Comparison of ENCODE assay signal across 8 cellular contexts in genomic region chr19:55623130-55623868, GRCh38. TPM values are rescaled to one million over a fixed set of nuclear protein-coding genes. Genes with fewer than 3 reads are reported as not detected.
DNase-seq lines count a peak whose midpoint lies in the region; ATAC-seq, FAIRE-seq and TF ChIP-seq lines count a peak whose summit lies in the region.

No MANE protein-coding gene starts in this region.

- peaks cover 0 to 4% (median 0%) of the 10 kb centered on the region in 3 donors for H3K27me3 Mint-ChIP-seq in naive B cell

- peaks cover 0 to 5% (median 0%) of the 10 kb centered on the region in 7 donors for H3K9me3 Mint-ChIP-seq in naive B cell

- peaks cover 4% of the 10 kb centered on the region for H3K79me2 ChIP-seq in HepG2 (ENCODE audit: insufficient read depth, low read length)

- H3K27ac ChIP-seq in HepG2 (ENCODE audit: extremely low read length, insufficient read depth, low read length) = peak overlapping the region; percentile 26
- no peak overlapping the region for H3K27ac ChIP-seq in right lobe of liver
- peak overlapping the region; percentile 94 to 98 (median 96) for H3K27ac ChIP-seq in body of pancreas
- peak overlapping the region; percentile 97 for H3K27ac ChIP-seq in vagina

- FAIRE-seq in HepG2 (lab: Jason Lieb, UNC) = no peak

- TF ChIP-seq EP300 in HepG2 (IDR thresholded peaks at IDR 0.05; ENCODE audit: low read depth in 2 of 2, low read length in 2 of 2) (no peak), HepG2 (CRISPR knock-in tag; IDR thresholded peaks at IDR 0.05; ENCODE audit: borderline replicate concordance) (no peak)

- peaks cover 14% of the 10 kb centered on the region; the same call in 1 of the 2 replicates for H4K20me1 ChIP-seq in HepG2 (ENCODE audit: insufficient read depth, low read length)

- no peak overlapping the region for H2AFZ ChIP-seq in HepG2 (ENCODE audit: low read length)

- TSS peak; percentile 59 for BruUV-seq in HepG2 (replicated peaks; lab: Mats Ljungman, UMichigan)

- peak overlapping the region; percentile 82 for H3K4me2 ChIP-seq in HepG2 (ENCODE audit: low read depth, low read length)

- H3K36me3 ChIP-seq in HepG2 (replicated peaks in 1 of 2; ENCODE audit: control insufficient read depth in 1 of 2, insufficient read depth in 2 of 2, low read length in 2 of 2) = 0 out of 5 replicates have a peak, but pooled peaks cover 0 to 3% of the 10 kb centered on the region in 2 experiments
- no peaks in the 10 kb centered on the region for H3K36me3 ChIP-seq in right lobe of liver
- H3K36me3 ChIP-seq in body of pancreas (replicated peaks in 1 of 2; ENCODE audit: insufficient read depth in 1 of 2, low read depth in 2 of 2) = peaks cover 0 to 1% of the 10 kb centered on the region in 2 donors
- H3K36me3 ChIP-seq in vagina = no peaks in the 10 kb centered on the region

- TF ChIP-seq RAD21 in HepG2 (CRISPR knock-in tag; IDR thresholded peaks at IDR 0.05) = no peak

- ATAC-seq in HepG2 (no peak), right lobe of liver (no peak), body of pancreas (no peak), naive B cell (ENCODE audit: low read depth in 2 of 2) (no peak), HG03135 (IDR thresholded peaks at IDR 0.05; ENCODE audit: unreplicated experiment) (no peak)

- H3K4me1 ChIP-seq in HepG2 (ENCODE audit: insufficient read depth, low read length) (peaks cover 32% of the 10 kb centered on the region), right lobe of liver (peaks cover 0 to 11% (median 0%) of the 10 kb centered on the region in 4 donors), body of pancreas (peaks cover 13% of the 10 kb centered on the region), vagina (peaks cover 14% of the 10 kb centered on the region)

- no peaks in the 10 kb centered on the region for H3K36me3 Mint-ChIP-seq in naive B cell

- peaks cover 12 to 31% (median 20%) of the 10 kb centered on the region in 3 donors for H3K4me1 Mint-ChIP-seq in naive B cell

- intact Hi-C loops in HepG2 (cut with micrococcal nuclease; ENCODE audit: unreplicated experiment) = no loop called here
- intact Hi-C loops in right lobe of liver (cut with DNase I) = no loop called here
- intact Hi-C loops in body of pancreas (cut with DNase I) = no loop called here
- intact Hi-C loops in vagina (cut with DNase I) = no loop called here

- in situ Hi-C loops in HepG2 (cut with HindIII; ENCODE audit: extremely low pct_ligation_motif_present, low pct_unique_long_range_greater_than_20kb) = no loop called here

- H3K27me3 ChIP-seq in HepG2 (ENCODE audit: control insufficient read depth in 1 of 2, insufficient read depth in 2 of 2, low read length in 2 of 2) (no peaks in the 10 kb centered on the region), right lobe of liver (no peaks in the 10 kb centered on the region), body of pancreas (no peaks in the 10 kb centered on the region), vagina (no peaks in the 10 kb centered on the region)

- POLR2A ChIA-PET in HepG2 (lab: Yijun Ruan, JAX) = interaction anchor here (1.6 to 2.8 kb wide), 4 partner anchors 10 to 31 kb away, joined by 8 to 23 read pairs (median 10); partner anchors contain the start of genes U2AF2 and ZNF865

- 92% methylated on average over 12 of the region's 12 CpGs for WGBS in HepG2 (ENCODE audit: low lambda C conversion rate)
- 90% methylated on average over 12 of the region's 12 CpGs for WGBS in right lobe of liver (ENCODE audit: insufficient coverage, low coverage, low lambda C conversion rate, missing lambda C conversion rate)
- 75 to 76% methylated on average over 12 of the region's 12 CpGs for WGBS in body of pancreas, 2 donors

- peak overlapping the region in 7 of 8 donors; percentile 26 to 98 (median 87) for H3K4me3 Mint-ChIP-seq in naive B cell

- TF ChIP-seq CTCF in HepG2 (CRISPR knock-in tag; IDR thresholded peaks at IDR 0.05) (no peak), right lobe of liver (IDR thresholded peaks at IDR 0.05) (no peak), body of pancreas (IDR thresholded peaks at IDR 0.05) (no peak), vagina (IDR thresholded peaks at IDR 0.05) (no peak)

- DNase-seq in HepG2 (ENCODE audit: low spot score) = no peak
- DNase-seq in right lobe of liver = no peak
- no peak for DNase-seq in body of pancreas
- no peak for DNase-seq in naive B cell
- DNase-seq in vagina (ENCODE audit: extremely low spot score in 2 of 2) = no peak
- DNase-seq in pons (ENCODE audit: low spot score) = no peak
- DNase-seq in stimulated activated CD4-positive, alpha-beta T cell treated with anti-CD3 and anti-CD28 coated beads, Interleukin-2, amount 100 ng/mL, for 48 hours = no peak

- peak overlapping the region in 4 of 6 donors; percentile 12 to 97 (median 96) for H3K27ac Mint-ChIP-seq in naive B cell

- H3K9ac ChIP-seq in HepG2 (ENCODE audit: insufficient read depth, low read depth, low read length) = no peak overlapping the region

- H3K4me3 ChIP-seq in HepG2 (replicated peaks in 1 of 3; ENCODE audit: insufficient read depth in 1 of 3, low read depth in 2 of 3, low read length in 3 of 3) = peak overlapping the region; percentile 29 to 58 (median 55); a peak in 5 of 6 replicates
- no peak overlapping the region for H3K4me3 ChIP-seq in right lobe of liver
- no peak overlapping the region for H3K4me3 ChIP-seq in body of pancreas
- no peak overlapping the region for H3K4me3 ChIP-seq in vagina

- CTCF ChIA-PET in HepG2 (lab: Yijun Ruan, JAX; ENCODE audit: low intra/inter-chr PET ratio, low total read pairs) = no interaction called here

- TF ChIP-seq POLR2A in HepG2 (IDR thresholded peaks at IDR 0.05; ENCODE audit: insufficient read depth in 1 of 2, low read depth in 2 of 2, low read length in 2 of 2) (no peak), right lobe of liver (IDR thresholded peaks at IDR 0.05) (no peak), body of pancreas (IDR thresholded peaks at IDR 0.05) (no peak), vagina (IDR thresholded peaks at IDR 0.05) (no peak)

- H3K9me3 ChIP-seq in HepG2 (ENCODE audit: low read length) (no peaks in the 10 kb centered on the region), right lobe of liver (no peaks in the 10 kb centered on the region), body of pancreas (no peaks in the 10 kb centered on the region), vagina (no peaks in the 10 kb centered on the region)

RNA-seq across cellular contexts. Expression of gene ZNF784, which starts 1.1 kb away (rescaled TPM):
- total RNA-seq in HepG2 (2016; rRNA removed; fragmentation: Illumina TruSeq; extraction: Trizol) (4.0 and 4.2 TPM in 2 replicates), right lobe of liver (1 to 10 TPM; 2.9 to 5.5 (median 4.1) TPM), body of pancreas (1 to 10 TPM; 6.9 to 9.6 TPM), vagina (5.2 TPM)
- 1.1 and 1.3 TPM in 2 replicates for total RNA-seq in HepG2 (2016; cell fraction: cytosol; rRNA removed; fragmentation: Illumina TruSeq; extraction: Trizol; ENCODE audit: low read depth)
- total RNA-seq in HepG2 (2016; cell fraction: insoluble cytoplasmic fraction; rRNA removed; fragmentation: Illumina TruSeq; extraction: Trizol) = 3.2 and 4.6 TPM in 2 replicates
- total RNA-seq in HepG2 (2016; cell fraction: membrane; rRNA removed; fragmentation: Illumina TruSeq; extraction: Trizol) = 3.3 and 3.7 TPM in 2 replicates
- total RNA-seq in HepG2 (2016; cell fraction: nucleus; rRNA removed; fragmentation: Illumina TruSeq; extraction: Trizol) = 1.9 and 2.1 TPM in 2 replicates
- polyA plus RNA-seq in HepG2 (2011; rRNA removed) (4.1 and 5.1 TPM in 2 replicates), naive B cell (ENCODE audit: low read depth in 6 of 6) (1 to 10 TPM in 4 of 6 donors, under 1 TPM in 1, not detected in 1; 0.95 to 3.5 (median 2.7) TPM)
- polyA plus RNA-seq in HepG2 (2011; cell fraction: cytosol; rRNA removed) = 2.9 and 3.0 TPM in 2 replicates
- polyA plus RNA-seq in HepG2 (2011; cell fraction: nucleus; rRNA removed) = 9.8 and 12.0 TPM in 2 replicates
- polyA plus RNA-seq in HepG2 (2012) = 4.6 and 5.3 TPM in 2 replicates
- 1.1 and 1.2 TPM in 2 replicates for polyA plus RNA-seq in HepG2 (2016; cell fraction: cytosol; fragmentation: Illumina TruSeq; extraction: Trizol; ENCODE audit: low read depth)
- 4.7 and 4.8 TPM in 2 replicates for polyA plus RNA-seq in HepG2 (2016; cell fraction: insoluble cytoplasmic fraction; fragmentation: Illumina TruSeq; extraction: Trizol; ENCODE audit: low read depth)
- polyA plus RNA-seq in HepG2 (2016; cell fraction: membrane; fragmentation: Illumina TruSeq; extraction: Trizol; ENCODE audit: low read depth) = 1.6 and 1.9 TPM in 2 replicates
- polyA plus RNA-seq in HepG2 (2016; cell fraction: nucleus; fragmentation: Illumina TruSeq; extraction: Trizol; ENCODE audit: insufficient read depth, low read depth) = 4.1 and 5.8 TPM in 2 replicates
- 2.9 and 8.2 TPM in 2 replicates for polyA minus RNA-seq in HepG2 (2011; rRNA and poly(A)+ RNA removed; ENCODE audit: low replicate concordance)
- polyA minus RNA-seq in HepG2 (2011; cell fraction: cytosol; rRNA and poly(A)+ RNA removed) = 1.7 and 2.9 TPM in 2 replicates
- polyA minus RNA-seq in HepG2 (2011; cell fraction: nucleus; rRNA and poly(A)+ RNA removed) = 4.8 and 5.4 TPM in 2 replicates

RNA-seq across cellular contexts. Expression of gene ZNF580, which starts 17.5 kb away (rescaled TPM):
- total RNA-seq in HepG2 (2016; rRNA removed; fragmentation: Illumina TruSeq; extraction: Trizol) (3.0 and 4.4 TPM in 2 replicates), right lobe of liver (10 to 100 TPM in 1 of 6 experiments, 1 to 10 TPM in 5; 5.4 to 11.6 (median 6.5) TPM), body of pancreas (10 to 100 TPM; 29.7 to 36.1 TPM), vagina (30.9 TPM)
- 4.9 and 7.2 TPM in 2 replicates for total RNA-seq in HepG2 (2016; cell fraction: cytosol; rRNA removed; fragmentation: Illumina TruSeq; extraction: Trizol; ENCODE audit: low read depth)
- total RNA-seq in HepG2 (2016; cell fraction: insoluble cytoplasmic fraction; rRNA removed; fragmentation: Illumina TruSeq; extraction: Trizol) = 1.4 and 3.8 TPM in 2 replicates
- 6.2 and 8.6 TPM in 2 replicates for total RNA-seq in HepG2 (2016; cell fraction: membrane; rRNA removed; fragmentation: Illumina TruSeq; extraction: Trizol)
- total RNA-seq in HepG2 (2016; cell fraction: nucleus; rRNA removed; fragmentation: Illumina TruSeq; extraction: Trizol) = 3.4 and 4.3 TPM in 2 replicates
- polyA plus RNA-seq in HepG2 (2011; rRNA removed) (6.0 and 7.0 TPM in 2 replicates), naive B cell (ENCODE audit: low read depth in 6 of 6) (10 to 100 TPM; 28.4 to 54.2 (median 31.5) TPM)
- 4.7 and 7.3 TPM in 2 replicates for polyA plus RNA-seq in HepG2 (2011; cell fraction: cytosol; rRNA removed)
- 27.6 and 35.1 TPM in 2 replicates for polyA plus RNA-seq in HepG2 (2011; cell fraction: nucleus; rRNA removed)
- 18.9 and 26.2 TPM in 2 replicates for polyA plus RNA-seq in HepG2 (2012)
- polyA plus RNA-seq in HepG2 (2016; cell fraction: cytosol; fragmentation: Illumina TruSeq; extraction: Trizol; ENCODE audit: low read depth) = 32.0 and 36.6 TPM in 2 replicates
- polyA plus RNA-seq in HepG2 (2016; cell fraction: insoluble cytoplasmic fraction; fragmentation: Illumina TruSeq; extraction: Trizol; ENCODE audit: low read depth) = 11.3 and 16.8 TPM in 2 replicates
- polyA plus RNA-seq in HepG2 (2016; cell fraction: membrane; fragmentation: Illumina TruSeq; extraction: Trizol; ENCODE audit: low read depth) = 30.4 and 35.3 TPM in 2 replicates
- 20.0 and 25.7 TPM in 2 replicates for polyA plus RNA-seq in HepG2 (2016; cell fraction: nucleus; fragmentation: Illumina TruSeq; extraction: Trizol; ENCODE audit: insufficient read depth, low read depth)
- polyA minus RNA-seq in HepG2 (2011; rRNA and poly(A)+ RNA removed; ENCODE audit: low replicate concordance) = 7.9 and 9.8 TPM in 2 replicates
- polyA minus RNA-seq in HepG2 (2011; cell fraction: cytosol; rRNA and poly(A)+ RNA removed) = 8.1 and 9.1 TPM in 2 replicates
- 7.1 and 8.8 TPM in 2 replicates for polyA minus RNA-seq in HepG2 (2011; cell fraction: nucleus; rRNA and poly(A)+ RNA removed)

RNA-seq across cellular contexts. Expression of gene ZNF865, which starts 17.9 kb away (rescaled TPM):
- total RNA-seq in HepG2 (2016; rRNA removed; fragmentation: Illumina TruSeq; extraction: Trizol) (0.93 and 1.0 TPM in 2 replicates), right lobe of liver (1 to 10 TPM; 4.2 to 6.0 (median 4.7) TPM), body of pancreas (10 to 100 TPM in 1 of 2 donors, 1 to 10 TPM in 1; 6.5 to 14.8 TPM), vagina (8.8 TPM)
- 0.26 and 0.30 TPM in 2 replicates for total RNA-seq in HepG2 (2016; cell fraction: cytosol; rRNA removed; fragmentation: Illumina TruSeq; extraction: Trizol; ENCODE audit: low read depth)
- total RNA-seq in HepG2 (2016; cell fraction: insoluble cytoplasmic fraction; rRNA removed; fragmentation: Illumina TruSeq; extraction: Trizol) = 0.83 and 0.93 TPM in 2 replicates
- 1.1 and 1.3 TPM in 2 replicates for total RNA-seq in HepG2 (2016; cell fraction: membrane; rRNA removed; fragmentation: Illumina TruSeq; extraction: Trizol)
- total RNA-seq in HepG2 (2016; cell fraction: nucleus; rRNA removed; fragmentation: Illumina TruSeq; extraction: Trizol) = 0.97 and 1.1 TPM in 2 replicates
- polyA plus RNA-seq in HepG2 (2011; rRNA removed) (1.0 and 1.5 TPM in 2 replicates), naive B cell (ENCODE audit: low read depth in 6 of 6) (under 1 TPM in 4 of 6 donors, not detected in 2; 0.12 to 0.60 (median 0.18) TPM)
- 1.2 and 1.9 TPM in 2 replicates for polyA plus RNA-seq in HepG2 (2011; cell fraction: cytosol; rRNA removed)
- 3.2 and 3.9 TPM in 2 replicates for polyA plus RNA-seq in HepG2 (2011; cell fraction: nucleus; rRNA removed)
- polyA plus RNA-seq in HepG2 (2012) = 1.9 and 2.1 TPM in 2 replicates
- 0.71 and 0.81 TPM in 2 replicates for polyA plus RNA-seq in HepG2 (2016; cell fraction: cytosol; fragmentation: Illumina TruSeq; extraction: Trizol; ENCODE audit: low read depth)
- polyA plus RNA-seq in HepG2 (2016; cell fraction: insoluble cytoplasmic fraction; fragmentation: Illumina TruSeq; extraction: Trizol; ENCODE audit: low read depth) = 3.6 and 4.1 TPM in 2 replicates
- 2.4 and 2.8 TPM in 2 replicates for polyA plus RNA-seq in HepG2 (2016; cell fraction: membrane; fragmentation: Illumina TruSeq; extraction: Trizol; ENCODE audit: low read depth)
- polyA plus RNA-seq in HepG2 (2016; cell fraction: nucleus; fragmentation: Illumina TruSeq; extraction: Trizol; ENCODE audit: insufficient read depth, low read depth) = 6.6 and 6.7 TPM in 2 replicates
- 2.5 and 2.6 TPM in 2 replicates for polyA minus RNA-seq in HepG2 (2011; rRNA and poly(A)+ RNA removed; ENCODE audit: low replicate concordance)
- polyA minus RNA-seq in HepG2 (2011; cell fraction: cytosol; rRNA and poly(A)+ RNA removed) = 2.0 and 2.2 TPM in 2 replicates
- polyA minus RNA-seq in HepG2 (2011; cell fraction: nucleus; rRNA and poly(A)+ RNA removed) = 0.62 and 0.90 TPM in 2 replicates

RNA-seq across cellular contexts. Expression of gene ZNF581, which starts 20.1 kb away (rescaled TPM):
- 18.4 and 19.6 TPM in 2 replicates for total RNA-seq in HepG2 (2016; rRNA removed; fragmentation: Illumina TruSeq; extraction: Trizol)
- 34.0 and 35.7 TPM in 2 replicates for total RNA-seq in HepG2 (2016; cell fraction: cytosol; rRNA removed; fragmentation: Illumina TruSeq; extraction: Trizol; ENCODE audit: low read depth)
- total RNA-seq in HepG2 (2016; cell fraction: insoluble cytoplasmic fraction; rRNA removed; fragmentation: Illumina TruSeq; extraction: Trizol) = 17.7 and 20.9 TPM in 2 replicates
- 38.4 and 42.1 TPM in 2 replicates for total RNA-seq in HepG2 (2016; cell fraction: membrane; rRNA removed; fragmentation: Illumina TruSeq; extraction: Trizol)
- total RNA-seq in HepG2 (2016; cell fraction: nucleus; rRNA removed; fragmentation: Illumina TruSeq; extraction: Trizol) = 10.8 and 12.4 TPM in 2 replicates
- polyA plus RNA-seq in HepG2 (2011; rRNA removed) = 49.5 and 52.6 TPM in 2 replicates
- 38.8 and 63.7 TPM in 2 replicates for polyA plus RNA-seq in HepG2 (2011; cell fraction: cytosol; rRNA removed)
- 31.7 and 33.0 TPM in 2 replicates for polyA plus RNA-seq in HepG2 (2011; cell fraction: nucleus; rRNA removed)
- 36.3 and 55.4 TPM in 2 replicates for polyA plus RNA-seq in HepG2 (2012)
- 26.5 and 29.6 TPM in 2 replicates for polyA plus RNA-seq in HepG2 (2016; cell fraction: cytosol; fragmentation: Illumina TruSeq; extraction: Trizol; ENCODE audit: low read depth)
- polyA plus RNA-seq in HepG2 (2016; cell fraction: insoluble cytoplasmic fraction; fragmentation: Illumina TruSeq; extraction: Trizol; ENCODE audit: low read depth) = 17.0 and 19.4 TPM in 2 replicates
- polyA plus RNA-seq in HepG2 (2016; cell fraction: membrane; fragmentation: Illumina TruSeq; extraction: Trizol; ENCODE audit: low read depth) = 31.3 and 37.7 TPM in 2 replicates
- polyA plus RNA-seq in HepG2 (2016; cell fraction: nucleus; fragmentation: Illumina TruSeq; extraction: Trizol; ENCODE audit: insufficient read depth, low read depth) = 21.8 and 23.7 TPM in 2 replicates
- polyA minus RNA-seq in HepG2 (2011; rRNA and poly(A)+ RNA removed; ENCODE audit: low replicate concordance) = 18.8 and 71.6 TPM in 2 replicates
- polyA minus RNA-seq in HepG2 (2011; cell fraction: cytosol; rRNA and poly(A)+ RNA removed) = 32.7 and 49.8 TPM in 2 replicates
- 8.4 and 9.6 TPM in 2 replicates for polyA minus RNA-seq in HepG2 (2011; cell fraction: nucleus; rRNA and poly(A)+ RNA removed)
- total RNA-seq in right lobe of liver = 1 to 10 TPM; 2.7 to 7.3 (median 5.1) TPM
- 10 to 100 TPM; 16.8 to 20.2 TPM for total RNA-seq in body of pancreas
- 10 to 100 TPM; 60.7 to 82.8 (median 65.4) TPM for polyA plus RNA-seq in naive B cell (ENCODE audit: low read depth in 6 of 6)
- 15.5 TPM for total RNA-seq in vagina

RNA-seq across cellular contexts. Expression of gene ZNF524, which starts 23.2 kb away (rescaled TPM):
- total RNA-seq in HepG2 (2016; rRNA removed; fragmentation: Illumina TruSeq; extraction: Trizol) (1.6 and 4.6 TPM in 2 replicates), right lobe of liver (10 to 100 TPM in 4 of 6 experiments, 1 to 10 TPM in 2; 8.2 to 21.0 (median 11.3) TPM), body of pancreas (10 to 100 TPM; 29.7 to 45.4 TPM), vagina (15.5 TPM)
- total RNA-seq in HepG2 (2016; cell fraction: cytosol; rRNA removed; fragmentation: Illumina TruSeq; extraction: Trizol; ENCODE audit: low read depth) = 6.2 and 7.2 TPM in 2 replicates
- 2.8 and 4.6 TPM in 2 replicates for total RNA-seq in HepG2 (2016; cell fraction: insoluble cytoplasmic fraction; rRNA removed; fragmentation: Illumina TruSeq; extraction: Trizol)
- total RNA-seq in HepG2 (2016; cell fraction: membrane; rRNA removed; fragmentation: Illumina TruSeq; extraction: Trizol) = 7.6 and 10.2 TPM in 2 replicates
- 2.7 TPM in 2 replicates for total RNA-seq in HepG2 (2016; cell fraction: nucleus; rRNA removed; fragmentation: Illumina TruSeq; extraction: Trizol)
- polyA plus RNA-seq in HepG2 (2011; rRNA removed) (3.2 and 5.0 TPM in 2 replicates), naive B cell (ENCODE audit: low read depth in 6 of 6) (10 to 100 TPM; 25.1 to 42.1 (median 37.1) TPM)
- polyA plus RNA-seq in HepG2 (2011; cell fraction: cytosol; rRNA removed) = 3.9 and 7.0 TPM in 2 replicates
- polyA plus RNA-seq in HepG2 (2011; cell fraction: nucleus; rRNA removed) = 8.3 and 9.7 TPM in 2 replicates
- 2.9 and 4.1 TPM in 2 replicates for polyA plus RNA-seq in HepG2 (2012)
- polyA plus RNA-seq in HepG2 (2016; cell fraction: cytosol; fragmentation: Illumina TruSeq; extraction: Trizol; ENCODE audit: low read depth) = 8.5 and 8.9 TPM in 2 replicates
- 3.6 and 4.5 TPM in 2 replicates for polyA plus RNA-seq in HepG2 (2016; cell fraction: insoluble cytoplasmic fraction; fragmentation: Illumina TruSeq; extraction: Trizol; ENCODE audit: low read depth)
- polyA plus RNA-seq in HepG2 (2016; cell fraction: membrane; fragmentation: Illumina TruSeq; extraction: Trizol; ENCODE audit: low read depth) = 9.0 and 9.5 TPM in 2 replicates
- polyA plus RNA-seq in HepG2 (2016; cell fraction: nucleus; fragmentation: Illumina TruSeq; extraction: Trizol; ENCODE audit: insufficient read depth, low read depth) = 4.9 and 5.2 TPM in 2 replicates
- 3.5 and 3.9 TPM in 2 replicates for polyA minus RNA-seq in HepG2 (2011; rRNA and poly(A)+ RNA removed; ENCODE audit: low replicate concordance)
- 2.5 and 3.1 TPM in 2 replicates for polyA minus RNA-seq in HepG2 (2011; cell fraction: cytosol; rRNA and poly(A)+ RNA removed)
- polyA minus RNA-seq in HepG2 (2011; cell fraction: nucleus; rRNA and poly(A)+ RNA removed) = 2.7 and 3.3 TPM in 2 replicates

Comparison
In these comparisons a context has a peak if more than half of its experiments do, and no peak if none do; other contexts are left out.
1. H3K27ac ChIP-seq: peak in HepG2 (single experiment), body of pancreas (4 of 4) and vagina (single experiment); none in right lobe of liver (0 of 3).
2. H3K4me3 ChIP-seq: peak in HepG2 (3 of 3); none in right lobe of liver (0 of 3), body of pancreas (0 of 2) and vagina (0 of 2).